ENCODE assay signal across 9 cellular contexts in the genomic region with DNA sequence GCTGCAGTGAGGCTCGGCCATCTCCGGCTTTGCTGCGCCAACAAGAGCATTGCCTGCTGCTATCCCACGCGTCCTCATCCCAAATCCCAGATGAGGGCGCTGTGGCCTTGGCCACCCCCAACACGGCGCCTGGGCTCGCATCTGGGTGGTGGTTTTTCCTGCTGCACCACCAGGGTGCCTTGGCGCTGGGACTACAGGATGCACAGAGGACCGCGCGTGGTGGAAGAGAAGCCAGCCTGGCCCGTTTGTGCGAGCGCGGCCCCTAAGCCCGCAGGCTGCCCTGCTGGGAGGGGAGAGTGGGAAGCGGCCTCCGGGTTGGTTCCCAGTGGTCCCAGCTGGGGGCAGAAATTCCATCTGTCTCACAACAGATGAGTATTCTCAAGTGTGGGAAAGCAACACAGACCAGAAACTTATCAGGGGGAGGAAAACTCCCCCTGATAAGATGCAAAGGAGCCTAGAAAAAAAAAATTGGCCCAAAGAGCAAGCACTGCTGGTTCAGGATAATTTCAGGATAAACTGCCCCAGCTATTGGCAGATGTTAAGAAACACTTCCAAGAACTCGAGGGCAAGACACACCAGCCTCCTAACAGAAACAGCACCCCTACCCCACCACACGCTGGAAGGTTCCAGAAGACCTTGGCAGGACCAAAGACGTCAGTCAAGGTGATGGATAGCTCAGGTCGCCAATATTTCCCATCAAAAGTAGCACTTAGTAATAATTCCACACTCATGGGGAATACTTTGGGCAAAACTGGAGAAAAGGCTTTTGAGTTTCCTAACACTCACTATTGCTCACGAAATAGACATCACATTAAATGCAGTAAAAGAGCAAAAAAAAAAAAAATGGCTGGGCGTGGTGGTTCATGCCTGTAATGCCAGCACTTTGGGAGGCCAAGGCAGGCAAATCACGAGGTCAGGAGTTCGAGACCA.
DNase-seq lines count a peak whose midpoint lies in the region; ATAC-seq and TF ChIP-seq lines count a peak whose summit lies in the region.
"Had no signal": no experiment of that assay in that cellular context is flagged by ENCODE, and none has a peak within 500 bp of the region (broad histone marks: within the 10 kb centered on the region; RNA-seq: fewer than 3 reads in every experiment).

No MANE protein-coding gene starts in this region.

- no peaks in the 10 kb centered on the region for H3K9me3 ChIP-seq in mucosa of descending colon

- H3K36me3 ChIP-seq in mucosa of descending colon (ENCODE audit: low read depth), result no peaks in the 10 kb centered on the region

- DNase-seq in ACHN, result peak; percentile 81
- DNase-seq in NCI-H69 (lab: John Stamatoyannopoulos, UW), result peak; percentile 32
- peak; percentile 83 for DNase-seq in fibroblast of mammary gland (ENCODE audit: low read depth)
- peak; percentile 74 to 88 (median 83) for DNase-seq in mucosa of descending colon
- no peak for DNase-seq in SKM-1 (lab: John Stamatoyannopoulos, UW; ENCODE audit: unreplicated experiment)
- DNase-seq in GF-D8 (lab: John Stamatoyannopoulos, UW), result no peak
- DNase-seq: stimulated activated CD4-positive, alpha-beta T cell treated with anti-CD3 and anti-CD28 coated beads, Interleukin-12 subunit alpha, Interleukin-12 subunit beta, amount 100 ng/mL, for 4 hours had no signal

- TF ChIP-seq CTCF in fibroblast of mammary gland (conservative IDR thresholded peaks at IDR 0.05; ENCODE audit: control insufficient read depth, insufficient read depth, low read depth, low read length) (peak; percentile 68), mucosa of descending colon (IDR thresholded peaks at IDR 0.05) (peak; percentile 41)

- ATAC-seq in mucosa of descending colon, result peak; percentile 88
- ATAC-seq in HG03520 (IDR thresholded peaks at IDR 0.05; ENCODE audit: unreplicated experiment), result no peak
- no peak for ATAC-seq in GM19035 (IDR thresholded peaks at IDR 0.05; ENCODE audit: unreplicated experiment)

- H3K4me3 ChIP-seq in fibroblast of mammary gland (ENCODE audit: control insufficient read depth, low read depth, low read length) (no peak overlapping the region), mucosa of descending colon (no peak overlapping the region)

- intact Hi-C loops in mucosa of descending colon (cut with DNase I, micrococcal nuclease), result loop anchor here (5.0 to 10.0 kb wide), 2 partner anchors 153 to 165 kb away; a partner anchor contains a TSS

- H3K4me1 ChIP-seq in mucosa of descending colon (ENCODE audit: low read depth), result peaks cover 6% of the 10 kb centered on the region

- in situ Hi-C loops in ACHN (cut with HindIII; ENCODE audit: low pct_ligation_motif_present, low pct_unique_long_range_greater_than_20kb, low sequenced_read_pairs), result loop anchor here (25.0 kb wide), 1 partner anchor 145 kb away; a partner anchor contains a TSS

Comparison
In these comparisons a context has a peak if more than half of its experiments do, and no peak if none do; other contexts are left out.
1. DNase-seq: peak in ACHN (single experiment), NCI-H69 (single experiment), fibroblast of mammary gland (single experiment) and mucosa of descending colon (3 of 3); none in SKM-1 (single experiment) and GF-D8 (single experiment).